Comparison of ENCODE assay signal across 1 cellular context in genomic region chr11:71395010-71395560, GRCh38.
TF ChIP-seq lines count a peak whose summit lies in the region.

No MANE protein-coding gene starts in this region.

TF ChIP-seq in HepG2, 621 proteins besides CTCF, POLR2A, EP300 and RAD21:
- TF ChIP-seq ZFY (CRISPR knock-in tag; IDR thresholded peaks at IDR 0.05) (no peak), ZNF44 (CRISPR knock-in tag; IDR thresholded peaks at IDR 0.05) (no peak), NFYC (CRISPR knock-in tag; IDR thresholded peaks at IDR 0.05) (no peak), FOSL2 (CRISPR knock-in tag; IDR thresholded peaks at IDR 0.05) (no peak), KDM3A (CRISPR knock-in tag; IDR thresholded peaks at IDR 0.05; ENCODE audit: low read depth) (no peak), BRF2 (CRISPR knock-in tag; IDR thresholded peaks at IDR 0.05) (no peak), NR0B2 (CRISPR knock-in tag; IDR thresholded peaks at IDR 0.05) (no peak), TBX2 (CRISPR knock-in tag; IDR thresholded peaks at IDR 0.05; ENCODE audit: borderline replicate concordance) (no peak), THAP9 (CRISPR knock-in tag; IDR thresholded peaks at IDR 0.05; ENCODE audit: borderline replicate concordance) (no peak), ZNF296 (CRISPR knock-in tag; conservative IDR thresholded peaks at IDR 0.05) (no peak), ZNF441 (CRISPR knock-in tag; IDR thresholded peaks at IDR 0.05; ENCODE audit: borderline replicate concordance) (no peak), TRIM24 (CRISPR knock-in tag; IDR thresholded peaks at IDR 0.05) (no peak), ZNF256 (CRISPR knock-in tag; conservative IDR thresholded peaks at IDR 0.05) (no peak), ZBTB38 (CRISPR knock-in tag; IDR thresholded peaks at IDR 0.05) (no peak), ZNF224 (CRISPR knock-in tag; IDR thresholded peaks at IDR 0.05) (no peak), LRRFIP1 (CRISPR knock-in tag; conservative IDR thresholded peaks at IDR 0.05) (no peak), ZIK1 (CRISPR knock-in tag; IDR thresholded peaks at IDR 0.05; ENCODE audit: borderline replicate concordance, low read depth) (no peak), ZNF180 (CRISPR knock-in tag; IDR thresholded peaks at IDR 0.05; ENCODE audit: borderline replicate concordance, low read depth) (no peak), SAFB2 (CRISPR knock-in tag; IDR thresholded peaks at IDR 0.05; ENCODE audit: borderline replicate concordance, low read depth) (no peak), RNF2 (conservative IDR thresholded peaks at IDR 0.05; ENCODE audit: low read depth) (no peak)
